1 cellular context compared by ENCODE assay signal in genomic region chr12:89492883-89493282, GRCh38.
TF ChIP-seq lines count a peak whose summit lies in the region.

No MANE protein-coding gene starts in this region.

TF ChIP-seq in A549, 52 proteins besides CTCF, POLR2A, EP300 and RAD21:
- TF ChIP-seq EHF (CRISPR knock-in tag; IDR thresholded peaks at IDR 0.05) (no peak), CHD4 (IDR thresholded peaks at IDR 0.05; ENCODE audit: borderline replicate concordance) (no peak), ZNF302 (CRISPR knock-in tag; IDR thresholded peaks at IDR 0.05) (no peak), ZSCAN20 (CRISPR knock-in tag; IDR thresholded peaks at IDR 0.05) (no peak), CBX2 (IDR thresholded peaks at IDR 0.05; ENCODE audit: borderline replicate concordance, low read depth) (no peak), PBX3 (IDR thresholded peaks at IDR 0.05) (no peak), JUNB (IDR thresholded peaks at IDR 0.05) (no peak), POLR2AphosphoS2 (conservative IDR thresholded peaks at IDR 0.05; ENCODE audit: low read length) (no peak), ESRRA (IDR thresholded peaks at IDR 0.05; ENCODE audit: borderline replicate concordance, low read length) (no peak), JUN (IDR thresholded peaks at IDR 0.05) (no peak), RNF2 (IDR thresholded peaks at IDR 0.05; ENCODE audit: borderline replicate concordance, low read depth) (no peak), TP53 (CRISPR knock-in tag; IDR thresholded peaks at IDR 0.05) (no peak), HDAC2 (IDR thresholded peaks at IDR 0.05) (no peak), MAZ (IDR thresholded peaks at IDR 0.05; ENCODE audit: borderline replicate concordance, low read depth, low read length) (no peak)
